Comparison of ENCODE assay signal across 14 cellular contexts in genomic region chr5:124954784-124955183, GRCh38.
A peak's percentile ranks its signal among the peaks of the same experiment; 100 is the strongest.
DNase-seq lines count a peak whose midpoint lies in the region; ATAC-seq and TF ChIP-seq lines count a peak whose summit lies in the region.
"Had no signal": no experiment of that assay in that cellular context is flagged by ENCODE, and none has a peak within 500 bp of the region (broad histone marks: within the 10 kb centered on the region; RNA-seq: fewer than 3 reads in every experiment).

No MANE protein-coding gene starts in this region.

- no peak overlapping the region for H3K4me3 Mint-ChIP-seq in memory B cell
- H3K4me3 Mint-ChIP-seq: B cell; CD8-positive, alpha-beta memory T cell had no signal

- H3K9me3 Mint-ChIP-seq in memory B cell = no peaks in the 10 kb centered on the region

- H3K4me1 ChIP-seq in OCI-LY1 (ENCODE audit: insufficient read depth, low read length, severe bottlenecking) = peaks cover 44% of the 10 kb centered on the region

- H2AFZ ChIP-seq in OCI-LY1 (ENCODE audit: low read length) = no peak overlapping the region
- H2AFZ ChIP-seq: GM23248 had no signal

- H3F3A ChIP-seq in OCI-LY1 (ENCODE audit: insufficient read depth, low read length) = no peaks in the 10 kb centered on the region

- no peak overlapping the region for H3K4me2 ChIP-seq in OCI-LY1 (ENCODE audit: low read length)
- H3K4me2 ChIP-seq: BLaER1 treated with 17β-estradiol and CSF1 and Interleukin-3, amounts not matched to agents 10 nM and 100 nM had no signal

- H4K20me1 ChIP-seq in OCI-LY1 (ENCODE audit: insufficient read depth, low read length) = no peaks in the 10 kb centered on the region
- H4K20me1 ChIP-seq: BLaER1 treated with 17β-estradiol and CSF1 and Interleukin-3, amounts not matched to agents 10 nM and 100 nM had no signal

- peak overlapping the region; percentile 95 for H3K27ac ChIP-seq in OCI-LY1 (ENCODE audit: low read depth, low read length, poor library complexity, severe bottlenecking)
- H3K27ac ChIP-seq: BLaER1 treated with 17β-estradiol and CSF1 and Interleukin-3, amounts not matched to agents 10 nM and 100 nM; GM23248 had no signal

- H3K27me3 ChIP-seq in OCI-LY1 (ENCODE audit: insufficient read depth, low read length) = no peaks in the 10 kb centered on the region

- TF ChIP-seq CTCF in OCI-LY1 (IDR thresholded peaks at IDR 0.05; ENCODE audit: low read length) = no peak

- no peaks in the 10 kb centered on the region for H3K9me3 ChIP-seq in OCI-LY1 (ENCODE audit: low read length)
- H3K9me3 ChIP-seq: HAP-1 had no signal

- peak overlapping the region; percentile 22 for H3K27ac Mint-ChIP-seq in memory B cell
- H3K27ac Mint-ChIP-seq: B cell had no signal

- no peak overlapping the region for H3K4me3 ChIP-seq in OCI-LY1 (ENCODE audit: low read depth, low read length, poor library complexity, severe bottlenecking)
- H3K4me3 ChIP-seq: BLaER1 treated with 17β-estradiol and CSF1 and Interleukin-3, amounts not matched to agents 10 nM and 100 nM; GM23248; HAP-1 had no signal

- intact Hi-C loops in left cardiac atrium (cut with DNase I) = no loop called here

- H3K4me1 Mint-ChIP-seq in memory B cell = peaks cover 8% of the 10 kb centered on the region
- H3K4me1 Mint-ChIP-seq: CD8-positive, alpha-beta memory T cell had no signal

- ATAC-seq in memory B cell (ENCODE audit: low read depth) = no peak
- no peak for ATAC-seq in HG02840 (IDR thresholded peaks at IDR 0.05; ENCODE audit: low FRiP score, unreplicated experiment)
- no peak for ATAC-seq in left cardiac atrium

- H3K9ac ChIP-seq in OCI-LY1 (ENCODE audit: low read length) = no peak overlapping the region
- H3K9ac ChIP-seq: BLaER1 treated with 17β-estradiol and CSF1 and Interleukin-3, amounts not matched to agents 10 nM and 100 nM; GM23248 had no signal

- H3K9me2 ChIP-seq in OCI-LY1 (ENCODE audit: low read depth, low read length) = no peaks in the 10 kb centered on the region

- H3K27me3 Mint-ChIP-seq in memory B cell = no peaks in the 10 kb centered on the region
- H3K27me3 Mint-ChIP-seq: B cell; CD4-positive, CD25-positive, alpha-beta regulatory T cell; CD8-positive, alpha-beta memory T cell had no signal

- H3K36me3 Mint-ChIP-seq in memory B cell = no peaks in the 10 kb centered on the region
- H3K36me3 Mint-ChIP-seq: CD4-positive, CD25-positive, alpha-beta regulatory T cell; CD8-positive, alpha-beta memory T cell had no signal

- H3K79me2 ChIP-seq in OCI-LY1 (ENCODE audit: insufficient read depth, low read length) = no peaks in the 10 kb centered on the region

- DNase-seq in NOMO-1 treated with DMSO at 0.1 percent for 48 hours (lab: John Stamatoyannopoulos, UW; ENCODE audit: unreplicated experiment) (peak; percentile 32), NOMO-1 treated with dmso at 0.1 percent for 144 hours (lab: John Stamatoyannopoulos, UW; ENCODE audit: unreplicated experiment) (no peak), memory B cell (ENCODE audit: low spot score in 2 of 2) (no peak), left cardiac atrium (no peak), DMS 273 treated with DMSO at 0.1 percent for 48 hours (lab: John Stamatoyannopoulos, UW) (no peak)
- DNase-seq: CD4-positive, CD25-positive, alpha-beta regulatory T cell; CD8-positive, alpha-beta memory T cell; COR-L47; GM23248 had no signal

- peaks cover 24% of the 10 kb centered on the region for H3K36me3 ChIP-seq in OCI-LY1 (ENCODE audit: insufficient read depth, low read length)
- H3K36me3 ChIP-seq: BLaER1 treated with 17β-estradiol and CSF1 and Interleukin-3, amounts not matched to agents 10 nM and 100 nM; HAP-1 had no signal
